ENCODE assay signal across 24 cellular contexts in the genomic region with DNA sequence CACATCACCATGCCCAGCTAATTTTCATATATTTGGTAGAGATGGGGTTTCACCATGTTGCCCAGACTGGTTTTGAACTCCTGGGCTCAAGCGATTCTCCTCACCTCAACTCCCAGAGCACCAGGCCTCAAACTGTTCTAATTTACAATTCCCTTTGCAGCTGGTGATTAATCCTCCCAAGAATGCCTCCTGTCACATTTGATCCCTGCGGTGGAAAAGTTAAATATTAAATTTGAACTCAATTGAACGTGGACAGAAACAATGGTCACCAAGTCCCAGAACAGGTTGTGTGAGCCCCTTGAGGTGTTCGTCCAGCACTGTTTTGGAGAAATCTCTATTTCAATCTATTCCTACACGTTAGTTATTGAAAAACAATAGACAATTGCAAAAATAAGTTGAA. TPM values are rescaled to one million over a fixed set of nuclear protein-coding genes. Genes with fewer than 3 reads are reported as not detected.
DNase-seq lines count a peak whose midpoint lies in the region; ATAC-seq, FAIRE-seq and TF ChIP-seq lines count a peak whose summit lies in the region.
"Had no signal": no experiment of that assay in that cellular context is flagged by ENCODE, and none has a peak within 500 bp of the region (broad histone marks: within the 10 kb centered on the region; RNA-seq: fewer than 3 reads in every experiment).

No MANE protein-coding gene starts in this region.

- TF ChIP-seq POLR2A in GM12891 (IDR thresholded peaks at IDR 0.05; ENCODE audit: low read depth, low read length) = no peak

- no peak for DNase-seq in CD8-positive, alpha-beta T cell
- DNase-seq in HT-29 (ENCODE audit: low spot score) (peak; percentile 76), mesothelial cell of epicardium (ENCODE audit: low spot score in 2 of 2, unreplicated experiment in 2 of 2) (no peak), GM12891 (ENCODE audit: insufficient read length, low spot score) (no peak), superior temporal gyrus (ENCODE audit: extremely low spot score) (no peak)
- DNase-seq: activated CD4-positive, CD25-positive, alpha-beta regulatory T cell treated with anti-CD3 and anti-CD28 coated beads, Interleukin-2, amount 50 U/mL, for 72 hours; activated naive CD8-positive, alpha-beta T cell treated with anti-CD3 and anti-CD28 coated beads, Interleukin-2, amount 10 ng/mL, durations not matched to agents 7 days and 5 days; CD8-positive, alpha-beta memory T cell; gastrocnemius medialis; left colon; NCI-H1092 treated with DMSO at 0.1 percent for 48 hours; NCI-H2171; Peyer's patch; stimulated activated naive B cell treated with anti-CD40 and anti-IgM and Interleukin-4, amounts not matched to agents 10 μg/mL and 1 μg/mL and 100 μg/mL, for 72 hours; T1000; tibial artery had no signal

- no peak overlapping the region for H3K4me3 ChIP-seq in CD8-positive, alpha-beta T cell (ENCODE audit: low read depth, low read length)
- H3K4me3 ChIP-seq: gastrocnemius medialis, Peyer's patch, SK-N-MC, tibial artery had no signal

- CTCF ChIA-PET in CD8-positive, alpha-beta T cell (lab: Charles Lee) = interaction anchor here (1.3 to 9.6 kb wide), 4 partner anchors 20 to 91 kb away, joined by 3 to 75 read pairs (median 4); a partner anchor contains a TSS

- H3K9me3 Mint-ChIP-seq in CD8-positive, alpha-beta T cell = no peaks in the 10 kb centered on the region
- H3K9me3 Mint-ChIP-seq in brain = no peaks in the 10 kb centered on the region
- no peaks in the 10 kb centered on the region for H3K9me3 Mint-ChIP-seq in nephron
- no peaks in the 10 kb centered on the region for H3K9me3 Mint-ChIP-seq in mesothelial cell of epicardium
- H3K9me3 Mint-ChIP-seq: activated naive CD8-positive, alpha-beta T cell treated with anti-CD3 and anti-CD28 coated beads, Interleukin-2, amount 10 ng/mL, durations not matched to agents 7 days and 5 days; activated T-helper 1 cell treated with anti-CD3 and anti-CD28 coated beads, Interleukin-12 subunit alpha, Interleukin-12 subunit beta, Interleukin-2, Interleukin-4 antibody, amounts not matched to agents 30 ng/mL and 10 ng/mL and 1 ng/mL, durations not matched to agents 14 hours and 24 hours and 36 hours; CD8-positive, alpha-beta memory T cell; stimulated activated naive B cell treated with anti-CD40 and anti-IgM and Interleukin-4, amounts not matched to agents 10 μg/mL and 1 μg/mL and 100 μg/mL, for 72 hours had no signal

- no peak for TF ChIP-seq CTCF in CD8-positive, alpha-beta T cell (IDR thresholded peaks at IDR 0.05)
- TF ChIP-seq CTCF in brain (conservative IDR thresholded peaks at IDR 0.05) = no peak
- no peak for TF ChIP-seq CTCF in nephron (IDR thresholded peaks at IDR 0.05; ENCODE audit: unreplicated experiment in 3 of 3)
- no peak for TF ChIP-seq CTCF in mesothelial cell of epicardium (IDR thresholded peaks at IDR 0.05; ENCODE audit: unreplicated experiment)

- no peak for FAIRE-seq in GM12891 (lab: Jason Lieb, UNC)

- intact Hi-C loops in CD8-positive, alpha-beta T cell (cut with DNase I, micrococcal nuclease) = loop anchor here in 1 of 2 experiments (5.0 kb wide), 1 partner anchor 40 kb away; a partner anchor contains a TSS

- H3K27ac ChIP-seq in CD8-positive, alpha-beta T cell (ENCODE audit: low read depth, low read length) = no peak overlapping the region
- H3K27ac ChIP-seq: Peyer's patch, SK-N-MC had no signal

- H3K36me3 Mint-ChIP-seq in CD8-positive, alpha-beta T cell = no peaks in the 10 kb centered on the region
- H3K36me3 Mint-ChIP-seq in brain (no peaks in the 10 kb centered on the region), nephron (ENCODE audit: low read depth) (no peaks in the 10 kb centered on the region), mesothelial cell of epicardium (no peaks in the 10 kb centered on the region)
- H3K36me3 Mint-ChIP-seq: activated naive CD8-positive, alpha-beta T cell treated with anti-CD3 and anti-CD28 coated beads, Interleukin-2, amount 10 ng/mL, durations not matched to agents 7 days and 5 days; CD8-positive, alpha-beta memory T cell; stimulated activated naive B cell treated with anti-CD40 and anti-IgM and Interleukin-4, amounts not matched to agents 10 μg/mL and 1 μg/mL and 100 μg/mL, for 72 hours had no signal

- no peaks in the 10 kb centered on the region for H3K36me3 ChIP-seq in CD8-positive, alpha-beta T cell (ENCODE audit: insufficient read depth, low read length)
- H3K36me3 ChIP-seq: gastrocnemius medialis, Peyer's patch, tibial artery had no signal

- H3K4me1 Mint-ChIP-seq in CD8-positive, alpha-beta T cell (ENCODE audit: low read depth) = peaks cover 17% of the 10 kb centered on the region
- H3K4me1 Mint-ChIP-seq in brain (peaks cover 45% of the 10 kb centered on the region), nephron (peaks cover 49% of the 10 kb centered on the region), mesothelial cell of epicardium (peaks cover 25% of the 10 kb centered on the region)

- H3K9me3 ChIP-seq in CD8-positive, alpha-beta T cell (ENCODE audit: low read length) = no peaks in the 10 kb centered on the region
- H3K9me3 ChIP-seq: gastrocnemius medialis, Peyer's patch, tibial artery had no signal

- peaks cover 12% of the 10 kb centered on the region for H3K27me3 Mint-ChIP-seq in CD8-positive, alpha-beta T cell (ENCODE audit: low read depth)
- H3K27me3 Mint-ChIP-seq in brain (peaks cover 34% of the 10 kb centered on the region), nephron (ENCODE audit: low read depth) (peaks cover 33% of the 10 kb centered on the region), mesothelial cell of epicardium (ENCODE audit: low read depth) (peaks cover 31% of the 10 kb centered on the region)

- POLR2A ChIA-PET in CD8-positive, alpha-beta T cell (lab: Charles Lee) = interaction anchor here (2.9 kb wide), 1 partner anchor 29 kb away, joined by 21 read pairs; a partner anchor contains a TSS

- H3K27ac Mint-ChIP-seq in CD8-positive, alpha-beta T cell = no peak overlapping the region
- H3K27ac Mint-ChIP-seq in brain (peak overlapping the region in 1 of 5 experiments; percentile 47), nephron (peak overlapping the region; percentile 75 to 94 (median 83)), mesothelial cell of epicardium (no peak overlapping the region)
- H3K27ac Mint-ChIP-seq: activated naive CD8-positive, alpha-beta T cell treated with anti-CD3 and anti-CD28 coated beads, Interleukin-2, amount 10 ng/mL, durations not matched to agents 7 days and 5 days; activated T-helper 1 cell treated with anti-CD3 and anti-CD28 coated beads, Interleukin-12 subunit alpha, Interleukin-12 subunit beta, Interleukin-2, Interleukin-4 antibody, amounts not matched to agents 30 ng/mL and 10 ng/mL and 1 ng/mL, durations not matched to agents 14 hours and 24 hours and 36 hours had no signal

- peak overlapping the region; percentile 15 for H3K4me3 Mint-ChIP-seq in CD8-positive, alpha-beta T cell
- H3K4me3 Mint-ChIP-seq in brain (peak overlapping the region; percentile 20 to 54 (median 46)), nephron (peak overlapping the region; percentile 41 to 65 (median 53)), mesothelial cell of epicardium (no peak overlapping the region)

- H3K4me1 ChIP-seq in CD8-positive, alpha-beta T cell (ENCODE audit: insufficient read depth, low read length) = peaks cover 8% of the 10 kb centered on the region

- no peaks in the 10 kb centered on the region for H3K27me3 ChIP-seq in CD8-positive, alpha-beta T cell (ENCODE audit: insufficient read depth, low read length)
- H3K27me3 ChIP-seq: gastrocnemius medialis, Peyer's patch, tibial artery had no signal

- ATAC-seq in CD8-positive, alpha-beta T cell = no peak
- no peak for ATAC-seq in HG03432 (IDR thresholded peaks at IDR 0.05; ENCODE audit: unreplicated experiment)
- ATAC-seq: esophagus mucosa; gastrocnemius medialis; left colon; sciatic nerve; stimulated activated naive B cell treated with anti-CD40 and anti-IgM and Interleukin-4, amounts not matched to agents 10 μg/mL and 1 μg/mL and 100 μg/mL, for 72 hours had no signal

TF ChIP-seq in GM12891, 5 proteins besides CTCF, POLR2A, EP300 and RAD21:
- TF ChIP-seq PAX5 (IDR thresholded peaks at IDR 0.05; ENCODE audit: insufficient read depth, low read length, severe bottlenecking) = no peak
- TF ChIP-seq TAF1 (IDR thresholded peaks at IDR 0.05; ENCODE audit: low read depth, low read length) = no peak

RNA-seq across cellular contexts. Expression of a gene that starts 2.0 kb away (rescaled TPM):
- not detected for total RNA-seq in CD8-positive, alpha-beta T cell
- total RNA-seq in HT-29 (2014; rRNA removed; shearing (Covaris generic)) = 0.29 and 0.46 TPM in 2 replicates
- 32.8 TPM for polyA plus RNA-seq in brain (ENCODE audit: insufficient read depth, low read depth, low replicate concordance)
- 0.40 to 0.61 TPM (median 0.58 TPM) in 3 replicates for total RNA-seq in mesothelial cell of epicardium
- not detected for polyA plus RNA-seq in GM12891 (2012; ENCODE audit: low read depth, missing spikeins)
- total RNA-seq: mononuclear cell had no signal

RNA-seq across cellular contexts. Expression of a gene that starts 22.2 kb away (rescaled TPM):
- total RNA-seq in CD8-positive, alpha-beta T cell = 1 to 10 TPM in 1 of 2 experiments, under 1 TPM in 1; 0.53 to 1.1 TPM
- total RNA-seq in HT-29 (2014; rRNA removed; shearing (Covaris generic)) = 0.08 and 0.10 TPM in 2 replicates
- polyA plus RNA-seq in brain (ENCODE audit: insufficient read depth, low read depth, low replicate concordance) = 1.7 TPM
- 0.38 to 0.60 TPM (median 0.59 TPM) in 3 replicates for total RNA-seq in mesothelial cell of epicardium
- 0.42 TPM for polyA plus RNA-seq in GM12891 (2012; ENCODE audit: low read depth, missing spikeins)
- polyA plus RNA-seq: CD8-positive, alpha-beta memory T cell had no signal

RNA-seq across cellular contexts. Expression of a gene that starts 28.8 kb away (rescaled TPM):
- 10 to 100 TPM; 16.3 to 16.6 TPM for total RNA-seq in CD8-positive, alpha-beta T cell
- 15.8 and 25.2 TPM in 2 replicates for total RNA-seq in HT-29 (2014; rRNA removed; shearing (Covaris generic))
- 68.4 TPM for polyA plus RNA-seq in brain (ENCODE audit: insufficient read depth, low read depth, low replicate concordance)
- 57.6 to 62.6 TPM (median 62.0 TPM) in 3 replicates for total RNA-seq in mesothelial cell of epicardium
- polyA plus RNA-seq in GM12891 (2012; ENCODE audit: low read depth, missing spikeins) = 10.4 TPM

RNA-seq across cellular contexts. Expression of a gene that starts 30.9 kb away (rescaled TPM):
- total RNA-seq in CD8-positive, alpha-beta T cell = 10 to 100 TPM; 11.8 TPM
- total RNA-seq in HT-29 (2014; rRNA removed; shearing (Covaris generic)) = 10.5 and 11.1 TPM in 2 replicates
- polyA plus RNA-seq in brain (ENCODE audit: insufficient read depth, low read depth, low replicate concordance) = 35.4 TPM
- total RNA-seq in mesothelial cell of epicardium = 26.8 to 27.2 TPM (median 26.9 TPM) in 3 replicates
- 33.9 TPM for polyA plus RNA-seq in GM12891 (2012; ENCODE audit: low read depth, missing spikeins)

RNA-seq across cellular contexts. Expression of a gene that starts 39.7 kb away (rescaled TPM):
- 100 to 1,000 TPM; 180 to 187 TPM for total RNA-seq in CD8-positive, alpha-beta T cell
- total RNA-seq in HT-29 (2014; rRNA removed; shearing (Covaris generic)) = 88.3 and 93.5 TPM in 2 replicates
- 159 TPM for polyA plus RNA-seq in brain (ENCODE audit: insufficient read depth, low read depth, low replicate concordance)
- 146 to 154 TPM (median 148 TPM) in 3 replicates for total RNA-seq in mesothelial cell of epicardium
- 178 TPM for polyA plus RNA-seq in GM12891 (2012; ENCODE audit: low read depth, missing spikeins)

Comparison
In these comparisons a context has a peak if more than half of its experiments do, and no peak if none do; other contexts are left out.
1. H3K27ac Mint-ChIP-seq: peak in nephron (3 of 3); none in CD8-positive, alpha-beta T cell (single experiment) and mesothelial cell of epicardium (single experiment).